Comparison of ENCODE assay signal across 19 cellular contexts in genomic region chr21:42445311-42445710, GRCh38. TPM values are rescaled to one million over a fixed set of nuclear protein-coding genes. Genes with fewer than 3 reads are reported as not detected.
DNase-seq lines count a peak whose midpoint lies in the region; ATAC-seq and TF ChIP-seq lines count a peak whose summit lies in the region.
"Had no signal": no experiment of that assay in that cellular context is flagged by ENCODE, and none has a peak within 500 bp of the region (broad histone marks: within the 10 kb centered on the region; RNA-seq: fewer than 3 reads in every experiment).

No MANE protein-coding gene starts in this region.

- ATAC-seq in activated CD4-positive, alpha-beta T cell treated with anti-CD3 and anti-CD28 coated beads for 36 hours, result no peak
- no peak for ATAC-seq in GM23338
- no peak for ATAC-seq in stimulated activated effector memory CD8-positive, alpha-beta T cell treated with anti-CD3 and anti-CD28 coated beads, Interleukin-12 subunit alpha, Interleukin-12 subunit beta, amount 100 ng/mL, for 72 hours
- ATAC-seq: GM12878, HCT116, HepG2 had no signal

- no peaks in the 10 kb centered on the region for H3K9me3 Mint-ChIP-seq in activated CD4-positive, alpha-beta T cell treated with anti-CD3 and anti-CD28 coated beads for 36 hours (ENCODE audit: low read depth)
- no peaks in the 10 kb centered on the region for H3K9me3 Mint-ChIP-seq in GM23338
- H3K9me3 Mint-ChIP-seq in activated T-helper 2 cell treated with anti-CD3 and anti-CD28 coated beads, Interferon-gamma antibody, Interleukin-2, Interleukin-4, amounts not matched to agents 10 μg/mL and 5 μg/mL and 100 μg/mL, durations not matched to agents 14 hours and 24 hours and 36 hours, result no peaks in the 10 kb centered on the region
- no peaks in the 10 kb centered on the region for H3K9me3 Mint-ChIP-seq in stimulated activated effector memory CD8-positive, alpha-beta T cell treated with anti-CD3 and anti-CD28 coated beads, Interleukin-12 subunit alpha, Interleukin-12 subunit beta, amount 100 ng/mL, for 72 hours
- H3K9me3 Mint-ChIP-seq: CD8-positive, alpha-beta memory T cell had no signal

- DNase-seq in activated CD4-positive, alpha-beta T cell treated with anti-CD3 and anti-CD28 coated beads for 36 hours, result no peak
- DNase-seq in activated CD4-positive, alpha-beta T cell treated with anti-CD3 and anti-CD28 coated beads for 48 hours, result no peak
- DNase-seq in GM23338 (ENCODE audit: low spot score), result no peak
- no peak for DNase-seq in activated T-helper 2 cell treated with anti-CD3 and anti-CD28 coated beads, Interferon-gamma antibody, Interleukin-2, Interleukin-4, amounts not matched to agents 10 μg/mL and 5 μg/mL and 100 μg/mL, durations not matched to agents 14 hours and 24 hours and 36 hours (ENCODE audit: low spot score)
- no peak for DNase-seq in stimulated activated effector memory CD8-positive, alpha-beta T cell treated with anti-CD3 and anti-CD28 coated beads, Interleukin-12 subunit alpha, Interleukin-12 subunit beta, amount 100 ng/mL, for 72 hours (ENCODE audit: low spot score in 2 of 2)
- DNase-seq in SK-N-SH, result no peak
- no peak for DNase-seq in NCI-H1105 (lab: John Stamatoyannopoulos, UW)
- DNase-seq: Caco-2; CD8-positive, alpha-beta memory T cell; DMS53 had no signal

- H2AFZ ChIP-seq in GM23338 (no peak overlapping the region), SK-N-SH (ENCODE audit: low read depth) (no peak overlapping the region)

- H3K4me1 Mint-ChIP-seq in activated CD4-positive, alpha-beta T cell treated with anti-CD3 and anti-CD28 coated beads for 36 hours, result peaks cover 47% of the 10 kb centered on the region
- H3K4me1 Mint-ChIP-seq in GM23338, result peaks cover 8% of the 10 kb centered on the region
- H3K4me1 Mint-ChIP-seq in activated T-helper 2 cell treated with anti-CD3 and anti-CD28 coated beads, Interferon-gamma antibody, Interleukin-2, Interleukin-4, amounts not matched to agents 10 μg/mL and 5 μg/mL and 100 μg/mL, durations not matched to agents 14 hours and 24 hours and 36 hours (ENCODE audit: low read depth), result peaks cover 59% of the 10 kb centered on the region
- peaks cover 72% of the 10 kb centered on the region for H3K4me1 Mint-ChIP-seq in stimulated activated effector memory CD8-positive, alpha-beta T cell treated with anti-CD3 and anti-CD28 coated beads, Interleukin-12 subunit alpha, Interleukin-12 subunit beta, amount 100 ng/mL, for 72 hours

- POLR2A ChIA-PET in activated CD4-positive, alpha-beta T cell treated with anti-CD3 and anti-CD28 coated beads for 36 hours (lab: Charles Lee), result no interaction called here
- POLR2A ChIA-PET in SK-N-SH (lab: Yijun Ruan, JAX), result no interaction called here

- H3K27me3 ChIP-seq in GM23338 (ENCODE audit: insufficient read depth), result no peaks in the 10 kb centered on the region
- no peaks in the 10 kb centered on the region for H3K27me3 ChIP-seq in SK-N-SH (ENCODE audit: insufficient read depth)

- H3K27ac ChIP-seq in GM23338 (ENCODE audit: low read depth), result no peak overlapping the region
- no peak overlapping the region for H3K27ac ChIP-seq in SK-N-SH (ENCODE audit: low read depth in 2 of 2, low read length in 1 of 2)
- H3K27ac ChIP-seq: 22Rv1 had no signal

- H3K4me2 ChIP-seq in GM23338 (no peak overlapping the region), SK-N-SH (no peak overlapping the region)

- H3K4me3 ChIP-seq in GM23338 (no peak overlapping the region), SK-N-SH (ENCODE audit: low read depth in 2 of 2, low read length in 1 of 2) (no peak overlapping the region)
- H3K4me3 ChIP-seq: GM12878 had no signal

- no peak for TF ChIP-seq CTCF in GM23338 (conservative IDR thresholded peaks at IDR 0.05; ENCODE audit: low read depth in 2 of 2)
- TF ChIP-seq CTCF in SK-N-SH (IDR thresholded peaks at IDR 0.05), result no peak

- no peak for TF ChIP-seq RAD21 in SK-N-SH (IDR thresholded peaks at IDR 0.05; ENCODE audit: low read length)

- H3K9me3 ChIP-seq in SK-N-SH, result no peaks in the 10 kb centered on the region
- H3K9me3 ChIP-seq: Caco-2 had no signal

- no peak overlapping the region for H3K9ac ChIP-seq in SK-N-SH

- intact Hi-C loops in activated CD4-positive, alpha-beta T cell treated with anti-CD3 and anti-CD28 coated beads for 36 hours (cut with DNase I, micrococcal nuclease), result no loop called here
- intact Hi-C loops in activated T-helper 2 cell treated with anti-CD3 and anti-CD28 coated beads, Interferon-gamma antibody, Interleukin-2, Interleukin-4, amounts not matched to agents 10 μg/mL and 5 μg/mL and 100 μg/mL, durations not matched to agents 14 hours and 24 hours and 36 hours (cut with micrococcal nuclease), result no loop called here

- no peak overlapping the region for H3K4me3 Mint-ChIP-seq in activated CD4-positive, alpha-beta T cell treated with anti-CD3 and anti-CD28 coated beads for 36 hours
- no peak overlapping the region for H3K4me3 Mint-ChIP-seq in GM23338
- H3K4me3 Mint-ChIP-seq in activated T-helper 2 cell treated with anti-CD3 and anti-CD28 coated beads, Interferon-gamma antibody, Interleukin-2, Interleukin-4, amounts not matched to agents 10 μg/mL and 5 μg/mL and 100 μg/mL, durations not matched to agents 14 hours and 24 hours and 36 hours (ENCODE audit: low read depth), result no peak overlapping the region
- no peak overlapping the region for H3K4me3 Mint-ChIP-seq in stimulated activated effector memory CD8-positive, alpha-beta T cell treated with anti-CD3 and anti-CD28 coated beads, Interleukin-12 subunit alpha, Interleukin-12 subunit beta, amount 100 ng/mL, for 72 hours
- H3K4me3 Mint-ChIP-seq: CD14-positive monocyte; CD8-positive, alpha-beta memory T cell had no signal

- TF ChIP-seq EP300 in SK-N-SH (IDR thresholded peaks at IDR 0.05; ENCODE audit: borderline replicate concordance in 1 of 2, low read depth in 1 of 2, low read length in 1 of 2), result no peak

- H3K4me1 ChIP-seq in GM23338 (ENCODE audit: insufficient read depth) (no peaks in the 10 kb centered on the region), SK-N-SH (ENCODE audit: control insufficient read depth in 1 of 2, insufficient read depth in 2 of 2, low read depth in 1 of 2, low read length in 1 of 2) (no peaks in the 10 kb centered on the region)
- H3K4me1 ChIP-seq: Caco-2 had no signal

- no peaks in the 10 kb centered on the region for H3K27me3 Mint-ChIP-seq in activated CD4-positive, alpha-beta T cell treated with anti-CD3 and anti-CD28 coated beads for 36 hours
- peaks cover 16% of the 10 kb centered on the region for H3K27me3 Mint-ChIP-seq in GM23338 (ENCODE audit: insufficient read depth, low read depth, poor library complexity)
- H3K27me3 Mint-ChIP-seq in activated T-helper 2 cell treated with anti-CD3 and anti-CD28 coated beads, Interferon-gamma antibody, Interleukin-2, Interleukin-4, amounts not matched to agents 10 μg/mL and 5 μg/mL and 100 μg/mL, durations not matched to agents 14 hours and 24 hours and 36 hours (ENCODE audit: low read depth), result no peaks in the 10 kb centered on the region
- H3K27me3 Mint-ChIP-seq: CD8-positive, alpha-beta memory T cell had no signal

- CTCF ChIA-PET in activated CD4-positive, alpha-beta T cell treated with anti-CD3 and anti-CD28 coated beads for 36 hours (lab: Charles Lee), result interaction anchor here (0.7 to 1.4 kb wide), 4 partner anchors 24 to 107 kb away, joined by 3 read pairs; no protein-coding TSS in a partner anchor
- CTCF ChIA-PET in SK-N-SH (lab: Yijun Ruan, JAX), result interaction anchor here (1.2 kb wide), 1 partner anchor 136 kb away, joined by 3 read pairs; no protein-coding TSS in a partner anchor

- H3K9me2 ChIP-seq in GM23338 (ENCODE audit: insufficient read depth) (no peaks in the 10 kb centered on the region), SK-N-SH (no peaks in the 10 kb centered on the region)

- 33% methylated on average over 4 of the region's 7 CpGs for WGBS in SK-N-SH (ENCODE audit: low lambda C conversion rate)

- no peaks in the 10 kb centered on the region for H3K79me2 ChIP-seq in GM23338 (replicated peaks; ENCODE audit: insufficient read depth)
- H3K79me2 ChIP-seq in SK-N-SH (ENCODE audit: insufficient read depth), result no peaks in the 10 kb centered on the region

- H4K20me1 ChIP-seq in GM23338 (replicated peaks; ENCODE audit: insufficient read depth) (no peaks in the 10 kb centered on the region), SK-N-SH (ENCODE audit: insufficient read depth) (no peaks in the 10 kb centered on the region)

- H3K36me3 ChIP-seq in GM23338 (ENCODE audit: insufficient read depth) (no peaks in the 10 kb centered on the region), SK-N-SH (replicated peaks in 1 of 2; ENCODE audit: control insufficient read depth in 1 of 2, insufficient read depth in 2 of 2, low read length in 1 of 2) (no peaks in the 10 kb centered on the region)

- H3F3A ChIP-seq in GM23338 (replicated peaks; ENCODE audit: low read depth) (no peaks in the 10 kb centered on the region), SK-N-SH (replicated peaks; ENCODE audit: insufficient read depth) (no peaks in the 10 kb centered on the region)

- H3K36me3 Mint-ChIP-seq in activated CD4-positive, alpha-beta T cell treated with anti-CD3 and anti-CD28 coated beads for 36 hours (ENCODE audit: low read depth), result peaks cover 66% of the 10 kb centered on the region
- no peaks in the 10 kb centered on the region for H3K36me3 Mint-ChIP-seq in GM23338 (ENCODE audit: low read depth)
- peaks cover 94% of the 10 kb centered on the region for H3K36me3 Mint-ChIP-seq in activated T-helper 2 cell treated with anti-CD3 and anti-CD28 coated beads, Interferon-gamma antibody, Interleukin-2, Interleukin-4, amounts not matched to agents 10 μg/mL and 5 μg/mL and 100 μg/mL, durations not matched to agents 14 hours and 24 hours and 36 hours (ENCODE audit: low read depth)
- peaks cover 66% of the 10 kb centered on the region for H3K36me3 Mint-ChIP-seq in stimulated activated effector memory CD8-positive, alpha-beta T cell treated with anti-CD3 and anti-CD28 coated beads, Interleukin-12 subunit alpha, Interleukin-12 subunit beta, amount 100 ng/mL, for 72 hours
- H3K36me3 Mint-ChIP-seq: CD14-positive monocyte had no signal

- H3K27ac Mint-ChIP-seq in activated CD4-positive, alpha-beta T cell treated with anti-CD3 and anti-CD28 coated beads for 36 hours, result peak overlapping the region; percentile 40
- peak overlapping the region; percentile 38; the same call in 1 of the 2 replicates for H3K27ac Mint-ChIP-seq in GM23338
- peak overlapping the region; percentile 75 for H3K27ac Mint-ChIP-seq in activated T-helper 2 cell treated with anti-CD3 and anti-CD28 coated beads, Interferon-gamma antibody, Interleukin-2, Interleukin-4, amounts not matched to agents 10 μg/mL and 5 μg/mL and 100 μg/mL, durations not matched to agents 14 hours and 24 hours and 36 hours
- peak overlapping the region; percentile 73 for H3K27ac Mint-ChIP-seq in stimulated activated effector memory CD8-positive, alpha-beta T cell treated with anti-CD3 and anti-CD28 coated beads, Interleukin-12 subunit alpha, Interleukin-12 subunit beta, amount 100 ng/mL, for 72 hours
- H3K27ac Mint-ChIP-seq: CD14-positive monocyte had no signal

RNA-seq across cellular contexts. Expression of gene UBASH3A, which starts 41.6 kb away (rescaled TPM):
- 10 to 100 TPM; 37.3 to 39.0 TPM for total RNA-seq in activated CD4-positive, alpha-beta T cell treated with anti-CD3 and anti-CD28 coated beads for 36 hours
- total RNA-seq in GM23338 (2014; rRNA removed; shearing (Covaris generic)), result not detected in 2 replicates
- polyA plus RNA-seq in GM23338 (2016; fragmentation: Nextera tagmentation; extraction: Ambion mirVana), result not detected in 2 replicates
- total RNA-seq in activated T-helper 2 cell treated with anti-CD3 and anti-CD28 coated beads, Interferon-gamma antibody, Interleukin-2, Interleukin-4, amounts not matched to agents 10 μg/mL and 5 μg/mL and 100 μg/mL, durations not matched to agents 14 hours and 24 hours and 36 hours, result 86.0 and 87.4 TPM in 2 replicates
- polyA plus RNA-seq in SK-N-SH (2012; rRNA removed), result not detected in 2 replicates
- not detected in 2 replicates for polyA plus RNA-seq in SK-N-SH (2012; cell fraction: cytosol; rRNA removed)
- not detected in 2 replicates for polyA plus RNA-seq in SK-N-SH (2012; cell fraction: nucleus; rRNA removed)
- total RNA-seq: A673, Caco-2, Daoy, G401, HepG2 had no signal
- polyA plus RNA-seq: BJ, CD14-positive monocyte, HepG2 had no signal

RNA-seq across cellular contexts. Expression of gene TMPRSS3, which starts 49.5 kb away (rescaled TPM):
- 100 to 1,000 TPM in 1 of 2 experiments, 10 to 100 TPM in 1; 99.1 to 113 TPM for total RNA-seq in activated CD4-positive, alpha-beta T cell treated with anti-CD3 and anti-CD28 coated beads for 36 hours
- 0.17 TPM in 1 of 2 replicates, not detected in the other for total RNA-seq in GM23338 (2014; rRNA removed; shearing (Covaris generic))
- not detected in 2 replicates for polyA plus RNA-seq in GM23338 (2016; fragmentation: Nextera tagmentation; extraction: Ambion mirVana)
- total RNA-seq in activated T-helper 2 cell treated with anti-CD3 and anti-CD28 coated beads, Interferon-gamma antibody, Interleukin-2, Interleukin-4, amounts not matched to agents 10 μg/mL and 5 μg/mL and 100 μg/mL, durations not matched to agents 14 hours and 24 hours and 36 hours, result 81.0 and 88.1 TPM in 2 replicates
- not detected in 2 replicates for polyA plus RNA-seq in SK-N-SH (2012; rRNA removed)
- polyA plus RNA-seq in SK-N-SH (2012; cell fraction: cytosol; rRNA removed), result not detected in 2 replicates
- not detected in 2 replicates for polyA plus RNA-seq in SK-N-SH (2012; cell fraction: nucleus; rRNA removed)
- total RNA-seq: A673, Caco-2, G401 had no signal
- polyA plus RNA-seq: BJ had no signal

RNA-seq across cellular contexts. Expression of gene RSPH1, which starts 50.7 kb away (rescaled TPM):
- under 1 TPM; 0.21 to 0.34 TPM for total RNA-seq in activated CD4-positive, alpha-beta T cell treated with anti-CD3 and anti-CD28 coated beads for 36 hours
- total RNA-seq in GM23338 (2014; rRNA removed; shearing (Covaris generic)), result 0.12 TPM in 1 of 2 replicates, not detected in the other
- polyA plus RNA-seq in GM23338 (2016; fragmentation: Nextera tagmentation; extraction: Ambion mirVana) (0.23 and 1.4 TPM in 2 replicates), SK-N-SH (2012; rRNA removed) (0.97 and 1.1 TPM in 2 replicates)
- not detected in 2 replicates for total RNA-seq in activated T-helper 2 cell treated with anti-CD3 and anti-CD28 coated beads, Interferon-gamma antibody, Interleukin-2, Interleukin-4, amounts not matched to agents 10 μg/mL and 5 μg/mL and 100 μg/mL, durations not matched to agents 14 hours and 24 hours and 36 hours
- polyA plus RNA-seq in SK-N-SH (2012; cell fraction: cytosol; rRNA removed), result 1.1 and 2.1 TPM in 2 replicates
- polyA plus RNA-seq in SK-N-SH (2012; cell fraction: nucleus; rRNA removed), result 0.37 and 0.67 TPM in 2 replicates
- total RNA-seq: CD8-positive, alpha-beta memory T cell; HepG2 had no signal
- polyA plus RNA-seq: CD14-positive monocyte; CD8-positive, alpha-beta memory T cell; HepG2 had no signal

Comparison
In these comparisons a context has a peak if more than half of its experiments do, and no peak if none do; other contexts are left out.
1. RNA of gene UBASH3A, which starts 41.6 kb away (total RNA-seq): 86.0 to 87.4 TPM in activated T-helper 2 cell treated with anti-CD3 and anti-CD28 coated beads, Interferon-gamma antibody, Interleukin-2, Interleukin-4, amounts not matched to agents 10 μg/mL and 5 μg/mL and 100 μg/mL, durations not matched to agents 14 hours and 24 hours and 36 hours and 37.3 to 39.0 TPM in activated CD4-positive, alpha-beta T cell treated with anti-CD3 and anti-CD28 coated beads for 36 hours; not detected in GM23338; every median in the first group is over 10 times any median in the second.
2. RNA of gene TMPRSS3, which starts 49.5 kb away (total RNA-seq): 99.1 to 113 TPM in activated CD4-positive, alpha-beta T cell treated with anti-CD3 and anti-CD28 coated beads for 36 hours and 81.0 to 88.1 TPM in activated T-helper 2 cell treated with anti-CD3 and anti-CD28 coated beads, Interferon-gamma antibody, Interleukin-2, Interleukin-4, amounts not matched to agents 10 μg/mL and 5 μg/mL and 100 μg/mL, durations not matched to agents 14 hours and 24 hours and 36 hours; 0.17 TPM in GM23338; every median in the first group is over 10 times any median in the second.
3. Peak in every context shown above with its lines, with median percentiles within 50 percentile points of each other: H3K27ac Mint-ChIP-seq.